9 cellular contexts compared by ENCODE assay signal in the genomic region with DNA sequence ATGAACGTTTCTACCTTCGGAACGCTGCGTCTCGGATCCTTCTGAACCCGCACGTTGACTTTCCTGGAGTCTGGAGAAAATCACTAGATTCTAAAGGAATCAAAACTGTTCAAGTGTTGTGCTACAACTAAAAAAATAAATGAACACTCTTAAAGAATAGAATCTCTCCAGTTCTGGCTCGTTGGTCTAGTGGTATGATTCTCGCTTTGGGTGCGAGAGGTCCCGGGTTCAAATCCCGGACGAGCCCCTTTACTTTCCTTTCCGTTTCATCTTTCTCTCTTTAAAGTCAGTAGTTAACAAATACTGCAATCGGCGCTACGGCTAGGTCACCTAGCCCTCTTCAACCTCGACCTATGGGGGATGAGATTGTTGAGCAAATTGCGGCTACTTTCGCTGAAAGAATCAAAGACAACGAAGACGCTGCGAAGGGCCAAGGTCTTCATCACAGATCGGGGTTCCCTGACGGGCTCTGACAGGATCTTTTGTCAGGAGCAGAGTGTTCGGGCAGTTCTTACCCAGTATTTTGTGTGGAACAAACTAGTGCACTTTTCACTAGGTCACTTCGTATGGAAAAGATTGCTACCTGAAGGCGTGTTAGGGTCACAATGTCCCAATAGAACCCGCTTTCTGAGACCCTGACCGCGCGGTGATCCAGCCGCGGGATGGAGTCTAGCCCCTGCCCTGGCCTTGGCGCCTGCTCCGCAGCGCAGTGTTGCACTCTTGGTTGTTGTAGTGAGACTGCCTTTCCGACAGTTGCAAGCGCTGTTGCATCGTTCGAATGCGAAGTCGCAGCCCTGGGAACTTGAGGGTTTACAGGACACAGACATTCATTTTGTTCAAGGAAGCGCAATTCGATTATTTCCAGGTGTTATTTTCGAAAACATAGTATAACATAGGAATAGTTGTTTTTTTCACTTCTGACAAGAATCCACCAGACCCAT. TPM values are rescaled to one million over a fixed set of nuclear protein-coding genes. Genes with fewer than 3 reads are reported as not detected.
A peak's percentile ranks its signal among the peaks of the same experiment; 100 is the strongest.
DNase-seq lines count a peak whose midpoint lies in the region; ATAC-seq and TF ChIP-seq lines count a peak whose summit lies in the region.
"Had no signal": no experiment of that assay in that cellular context is flagged by ENCODE, and none has a peak within 500 bp of the region (broad histone marks: within the 10 kb centered on the region; RNA-seq: fewer than 3 reads in every experiment).

No MANE protein-coding gene starts in this region.

- peak overlapping the region; percentile 34 for H3K4me3 ChIP-seq in choroid plexus epithelial cell (ENCODE audit: low read depth, low read length)
- H3K4me3 ChIP-seq in left lung, result peak overlapping the region in 1 of 2 donors; percentile 27

- ATAC-seq in HG02623 (IDR thresholded peaks at IDR 0.05; ENCODE audit: unreplicated experiment) (peak; percentile 52), left lung (peak; percentile 71)

- no peak overlapping the region for H3K27ac ChIP-seq in left lung
- H3K27ac ChIP-seq: epithelial cell of prostate had no signal

- H3K36me3 ChIP-seq in left lung, result no peaks in the 10 kb centered on the region

- peaks cover 36 to 100% of the 10 kb centered on the region in 2 donors for H3K27me3 ChIP-seq in left lung

- intact Hi-C loops in left lung (cut with DNase I), result no loop called here

- TF ChIP-seq CTCF in GM10248 (IDR thresholded peaks at IDR 0.05; ENCODE audit: control extremely low read depth, extremely low read depth, low read depth, missing control alignments) (no peak), choroid plexus epithelial cell (conservative IDR thresholded peaks at IDR 0.05; ENCODE audit: low read depth, low read length) (no peak), left lung (IDR thresholded peaks at IDR 0.05) (no peak)

- CTCF ChIA-PET in GM10248 (lab: Yijun Ruan, JAX), result interaction anchor here (0.8 to 3.3 kb wide), 11 partner anchors 9 to 438 kb away, joined by 3 to 16 read pairs (median 5); partner anchors contain the start of genes ANG and RNASE4

- POLR2A ChIA-PET in GM10248 (lab: Yijun Ruan, JAX), result interaction anchor here (0.5 kb wide), 1 partner anchor 101 kb away, joined by 3 read pairs; no protein-coding TSS in a partner anchor

- H3K9me3 ChIP-seq in left lung, result no peaks in the 10 kb centered on the region

- peak; percentile 81 for DNase-seq in GM10248 (ENCODE audit: extremely low spot score)
- peak; percentile 51 for DNase-seq in NCI-H146 (lab: John Stamatoyannopoulos, UW)
- peak; percentile 77 for DNase-seq in UCSD-AML1 (lab: John Stamatoyannopoulos, UW; ENCODE audit: unreplicated experiment)
- DNase-seq in choroid plexus epithelial cell (ENCODE audit: low read depth), result peak; percentile 87
- DNase-seq in left lung, result no peak
- DNase-seq in stimulated activated CD4-positive, alpha-beta T cell treated with anti-CD3 and anti-CD28 coated beads, Interleukin-4, amount 100 ng/mL, for 4 hours, result peak; percentile 62 to 69
- no peak for DNase-seq in globus pallidus (ENCODE audit: low spot score)

- peaks cover 16 to 17% of the 10 kb centered on the region in 2 donors for H3K4me1 ChIP-seq in left lung

RNA-seq across cellular contexts. Expression of gene OR6S1, which starts 8.4 kb away (rescaled TPM):
- not detected for total RNA-seq in left lung

RNA-seq across cellular contexts. Expression of gene RNASE12, which starts 41.9 kb away (rescaled TPM):
- not detected for total RNA-seq in left lung

RNA-seq across cellular contexts. Expression of gene RNASE11, which starts 45.3 kb away (rescaled TPM):
- not detected for total RNA-seq in left lung

RNA-seq across cellular contexts. Expression of gene RNASE4, which starts 51.3 kb away (rescaled TPM):
- total RNA-seq in left lung, result 10 to 100 TPM; 17.9 to 18.5 TPM

RNA-seq across cellular contexts. Expression of gene ANG, which starts 55.5 kb away (rescaled TPM):
- 10 to 100 TPM; 10.3 to 11.0 TPM for total RNA-seq in left lung

Comparison
In these comparisons a context has a peak if more than half of its experiments do, and no peak if none do; other contexts are left out.
1. DNase-seq: peak in GM10248 (single experiment), NCI-H146 (single experiment), UCSD-AML1 (single experiment), choroid plexus epithelial cell (single experiment) and stimulated activated CD4-positive, alpha-beta T cell treated with anti-CD3 and anti-CD28 coated beads, Interleukin-4, amount 100 ng/mL, for 4 hours (2 of 2); none in left lung (0 of 2) and globus pallidus (single experiment).